Comparison of ENCODE assay signal across 14 cellular contexts in the genomic region with DNA sequence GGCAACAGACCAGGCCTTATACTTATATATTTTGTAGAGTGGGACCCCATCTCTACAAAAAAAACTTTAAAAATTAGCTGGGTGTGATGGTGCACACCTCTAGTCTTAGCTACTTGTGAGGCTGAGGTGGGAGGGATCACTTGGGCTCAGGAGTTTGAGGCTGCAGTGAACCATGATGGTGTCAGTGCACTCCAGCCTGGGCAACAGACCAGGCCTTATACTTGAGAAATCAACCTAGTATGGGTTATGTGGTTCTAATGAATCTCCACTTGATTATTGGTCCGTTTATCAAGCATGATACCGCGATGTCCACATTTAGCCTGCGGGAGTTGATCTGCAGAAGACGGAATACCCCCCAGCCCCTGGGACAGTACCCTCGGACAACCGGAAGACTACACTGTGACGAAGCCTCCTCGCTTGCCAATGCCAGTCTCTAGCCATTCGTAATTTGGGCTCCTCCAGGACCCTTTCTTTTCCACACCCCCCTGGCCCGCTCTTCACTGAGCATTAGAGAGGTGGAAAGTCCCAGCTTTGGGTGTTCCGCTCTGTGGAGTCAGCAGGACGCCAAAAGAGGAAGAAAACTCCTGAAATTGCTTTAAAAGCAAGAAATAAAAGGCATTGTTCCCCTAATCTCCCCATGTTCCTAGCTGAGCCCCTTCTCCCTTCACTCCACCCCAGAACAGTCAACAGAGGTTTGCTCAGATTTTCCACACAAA. TPM values are rescaled to one million over a fixed set of nuclear protein-coding genes. Genes with fewer than 3 reads are reported as not detected.
DNase-seq lines count a peak whose midpoint lies in the region; ATAC-seq and TF ChIP-seq lines count a peak whose summit lies in the region.
"Had no signal": no experiment of that assay in that cellular context is flagged by ENCODE, and none has a peak within 500 bp of the region (broad histone marks: within the 10 kb centered on the region; RNA-seq: fewer than 3 reads in every experiment).

No MANE protein-coding gene starts in this region.

- no peaks in the 10 kb centered on the region for H3K9me3 Mint-ChIP-seq in chondrocyte (ENCODE audit: low read depth)
- no peaks in the 10 kb centered on the region for H3K9me3 Mint-ChIP-seq in activated CD8-positive, alpha-beta memory T cell treated with anti-CD3 and anti-CD28 coated beads, Interleukin-2, amount 10 ng/mL, durations not matched to agents 7 days and 5 days (ENCODE audit: low read depth)
- H3K9me3 Mint-ChIP-seq: activated T-cell treated with anti-CD3 and anti-CD28 coated beads, Interleukin-2, amount 50 U/mL, for 4 hours had no signal

- peak overlapping the region in 1 of 3 donors; percentile 13 for H3K27ac ChIP-seq in right lobe of liver
- H3K27ac ChIP-seq in spleen, result peak overlapping the region; percentile 36 to 77 (median 64)

- no peak overlapping the region for H3K4me3 Mint-ChIP-seq in chondrocyte (ENCODE audit: unreplicated experiment)
- H3K4me3 Mint-ChIP-seq in activated CD8-positive, alpha-beta memory T cell treated with anti-CD3 and anti-CD28 coated beads, Interleukin-2, amount 10 ng/mL, durations not matched to agents 7 days and 5 days, result no peak overlapping the region
- H3K4me3 Mint-ChIP-seq: activated T-cell treated with anti-CD3 and anti-CD28 coated beads, Interleukin-2, amount 50 U/mL, for 4 hours had no signal

- H3K9me3 ChIP-seq in right lobe of liver (no peaks in the 10 kb centered on the region), spleen (no peaks in the 10 kb centered on the region)
- H3K9me3 ChIP-seq: MG63 had no signal

- TF ChIP-seq CTCF in GM10266 (IDR thresholded peaks at IDR 0.05; ENCODE audit: control insufficient read depth, insufficient read depth, low read depth, missing control alignments) (no peak), chondrocyte (IDR thresholded peaks at IDR 0.05) (no peak), right lobe of liver (IDR thresholded peaks at IDR 0.05) (no peak), spleen (IDR thresholded peaks at IDR 0.05 in 8 of 11, conservative IDR thresholded peaks at IDR 0.05 in 3 of 11) (no peak)

- peaks cover 73% of the 10 kb centered on the region for H3K4me1 Mint-ChIP-seq in chondrocyte (ENCODE audit: low read depth)
- no peaks in the 10 kb centered on the region for H3K4me1 Mint-ChIP-seq in activated CD8-positive, alpha-beta memory T cell treated with anti-CD3 and anti-CD28 coated beads, Interleukin-2, amount 10 ng/mL, durations not matched to agents 7 days and 5 days

- H3K36me3 Mint-ChIP-seq in chondrocyte (ENCODE audit: low read depth), result peaks cover 8% of the 10 kb centered on the region
- no peaks in the 10 kb centered on the region for H3K36me3 Mint-ChIP-seq in activated CD8-positive, alpha-beta memory T cell treated with anti-CD3 and anti-CD28 coated beads, Interleukin-2, amount 10 ng/mL, durations not matched to agents 7 days and 5 days

- H3K36me3 ChIP-seq in right lobe of liver (no peaks in the 10 kb centered on the region), spleen (no peaks in the 10 kb centered on the region)
- H3K36me3 ChIP-seq: MG63 had no signal

- peak overlapping the region; percentile 86 for H3K27ac Mint-ChIP-seq in chondrocyte (ENCODE audit: unreplicated experiment)
- H3K27ac Mint-ChIP-seq in activated CD8-positive, alpha-beta memory T cell treated with anti-CD3 and anti-CD28 coated beads, Interleukin-2, amount 10 ng/mL, durations not matched to agents 7 days and 5 days, result no peak overlapping the region

- CTCF ChIA-PET in activated CD8-positive, alpha-beta memory T cell treated with anti-CD3 and anti-CD28 coated beads, Interleukin-2, amount 10 ng/mL, durations not matched to agents 7 days and 5 days (lab: Charles Lee), result no interaction called here

- no peak for TF ChIP-seq POLR2A in right lobe of liver (IDR thresholded peaks at IDR 0.05)
- TF ChIP-seq POLR2A in spleen (IDR thresholded peaks at IDR 0.05), result no peak

- no peaks in the 10 kb centered on the region for H3K27me3 ChIP-seq in right lobe of liver
- no peaks in the 10 kb centered on the region for H3K27me3 ChIP-seq in spleen (replicated peaks in 1 of 7)
- H3K27me3 ChIP-seq: MG63 had no signal

- ATAC-seq in right lobe of liver, result peak; percentile 18 to 65 (median 40)
- no peak for ATAC-seq in GM19455 (IDR thresholded peaks at IDR 0.05; ENCODE audit: unreplicated experiment)
- no peak for ATAC-seq in GM19328 (IDR thresholded peaks at IDR 0.05; ENCODE audit: unreplicated experiment)
- ATAC-seq in activated CD8-positive, alpha-beta memory T cell treated with anti-CD3 and anti-CD28 coated beads, Interleukin-2, amount 10 ng/mL, durations not matched to agents 7 days and 5 days, result no peak
- ATAC-seq: activated T-cell treated with anti-CD3 and anti-CD28 coated beads, Interleukin-2, amount 50 U/mL, for 4 hours had no signal

- H3K4me1 ChIP-seq in right lobe of liver (no peaks in the 10 kb centered on the region), spleen (peaks cover 12 to 27% (median 21%) of the 10 kb centered on the region in 6 donors)

- no peaks in the 10 kb centered on the region for H3K27me3 Mint-ChIP-seq in chondrocyte (ENCODE audit: low read depth)
- peaks cover 19% of the 10 kb centered on the region for H3K27me3 Mint-ChIP-seq in activated CD8-positive, alpha-beta memory T cell treated with anti-CD3 and anti-CD28 coated beads, Interleukin-2, amount 10 ng/mL, durations not matched to agents 7 days and 5 days

- WGBS in right lobe of liver (ENCODE audit: insufficient coverage, low coverage, low lambda C conversion rate, missing lambda C conversion rate), result 73% methylated on average over 3 of the region's 13 CpGs
- 70 to 86% (median 79%) methylated on average over 13 of the region's 13 CpGs for WGBS in spleen, 5 donors

- DNase-seq in GM10266 (ENCODE audit: extremely low spot score) (peak; percentile 46), chondrocyte (ENCODE audit: low spot score) (no peak), right lobe of liver (no peak), spleen (peak; percentile 68), T-helper 9 cell (no peak)
- no peak for DNase-seq in activated CD8-positive, alpha-beta memory T cell treated with anti-CD3 and anti-CD28 coated beads, Interleukin-2, amount 10 ng/mL, durations not matched to agents 7 days and 5 days
- DNase-seq: activated T-cell treated with anti-CD3 and anti-CD28 coated beads, Interleukin-2, amount 50 U/mL, for 4 hours; EL; MG63; NCI-H446; RPMI8226; stimulated activated CD4-positive, alpha-beta T cell treated with anti-CD3 and anti-CD28 coated beads, Interleukin-2, amount 100 ng/mL, for 48 hours had no signal

- intact Hi-C loops in right lobe of liver (cut with DNase I), result no loop called here
- intact Hi-C loops in spleen (cut with DNase I; ENCODE audit: low total_unique reads), result no loop called here

- H3K4me3 ChIP-seq in right lobe of liver, result no peak overlapping the region
- no peak overlapping the region for H3K4me3 ChIP-seq in spleen
- H3K4me3 ChIP-seq: MG63 had no signal

RNA-seq across cellular contexts. Expression of gene LTBP2, which starts 19.4 kb away (rescaled TPM):
- total RNA-seq in chondrocyte (210 to 446 TPM (median 215 TPM) in 3 replicates), right lobe of liver (1 to 10 TPM in 3 of 6 experiments, under 1 TPM in 3; 0.46 to 3.5 (median 1.7) TPM), spleen (10 to 100 TPM in 1 of 7 donors, 1 to 10 TPM in 6; 4.3 to 10.7 (median 6.3) TPM)
- 1 to 10 TPM; 3.4 to 6.7 (median 4.2) TPM for polyA plus RNA-seq in spleen
- under 1 TPM; 0.12 to 0.18 TPM for total RNA-seq in activated CD8-positive, alpha-beta memory T cell treated with anti-CD3 and anti-CD28 coated beads, Interleukin-2, amount 10 ng/mL, durations not matched to agents 7 days and 5 days

Comparison
In these comparisons a context has a peak if more than half of its experiments do, and no peak if none do; other contexts are left out.
1. DNase-seq: peak in GM10266 (single experiment) and spleen (single experiment); none in chondrocyte (single experiment), right lobe of liver (0 of 3), T-helper 9 cell (single experiment) and activated CD8-positive, alpha-beta memory T cell treated with anti-CD3 and anti-CD28 coated beads, Interleukin-2, amount 10 ng/mL, durations not matched to agents 7 days and 5 days (single experiment).
2. ATAC-seq: peak in right lobe of liver (4 of 4); none in GM19455 (single experiment), GM19328 (single experiment) and activated CD8-positive, alpha-beta memory T cell treated with anti-CD3 and anti-CD28 coated beads, Interleukin-2, amount 10 ng/mL, durations not matched to agents 7 days and 5 days (single experiment).
3. RNA of gene LTBP2, which starts 19.4 kb away (total RNA-seq): 210 to 446 TPM in chondrocyte; 4.3 to 10.7 TPM in spleen, 0.46 to 3.5 TPM in right lobe of liver and 0.12 to 0.18 TPM in activated CD8-positive, alpha-beta memory T cell treated with anti-CD3 and anti-CD28 coated beads, Interleukin-2, amount 10 ng/mL, durations not matched to agents 7 days and 5 days; every median in the first group is over 10 times any median in the second.